Comparison of ENCODE assay signal across 29 cellular contexts in the genomic region with DNA sequence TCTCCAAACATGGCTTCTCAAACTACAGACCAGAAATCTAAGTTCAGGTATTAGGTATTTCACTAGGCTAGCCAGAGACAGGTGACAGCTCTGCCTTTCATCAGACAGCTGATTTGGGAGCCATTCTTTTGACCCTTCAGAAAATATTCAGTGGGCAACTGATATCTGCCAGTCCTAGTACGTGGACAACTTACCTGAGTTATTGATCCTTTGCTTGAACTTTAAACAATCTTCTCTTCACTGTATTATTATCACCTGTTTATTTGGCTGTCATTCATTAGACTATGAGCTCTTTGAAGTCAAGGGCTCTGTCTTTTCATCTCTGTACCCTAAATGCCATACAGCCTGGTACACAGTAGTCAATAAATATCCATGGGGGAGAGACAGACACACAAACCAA.
"Had no signal": no experiment of that assay in that cellular context is flagged by ENCODE, and none has a peak within 500 bp of the region (broad histone marks: within the 10 kb centered on the region; RNA-seq: fewer than 3 reads in every experiment).

No MANE protein-coding gene starts in this region.

- ATAC-seq: effector memory CD8-positive, alpha-beta T cell; esophagus mucosa; foreskin keratinocyte; gastrocnemius medialis; gastroesophageal sphincter; heart left ventricle; heart right ventricle had no signal

- H3K4me1 ChIP-seq: colonic mucosa, esophagus muscularis mucosa, esophagus squamous epithelium, gastrocnemius medialis, gastroesophageal sphincter, heart left ventricle, heart right ventricle had no signal

- H3K4me3 Mint-ChIP-seq: dendritic cell treated with granulocyte-macrophage colony-stimulating factor and Interleukin-4, amounts not matched to agents 40 ng/mL and 50 ng/mL, for 4 days; effector memory CD8-positive, alpha-beta T cell had no signal

- H3K4me3 ChIP-seq: colonic mucosa, coronary artery, dorsolateral prefrontal cortex, esophagus muscularis mucosa, esophagus squamous epithelium, gastrocnemius medialis, gastroesophageal sphincter, heart left ventricle, heart right ventricle, hepatocyte had no signal

- H3K9me3 ChIP-seq: colonic mucosa, esophagus muscularis mucosa, esophagus squamous epithelium, gastrocnemius medialis, gastroesophageal sphincter, heart left ventricle, heart right ventricle had no signal

- H3K27ac Mint-ChIP-seq: dendritic cell treated with granulocyte-macrophage colony-stimulating factor and Interleukin-4, amounts not matched to agents 40 ng/mL and 50 ng/mL, for 4 days; effector memory CD8-positive, alpha-beta T cell had no signal

- H3K27ac ChIP-seq: colonic mucosa, coronary artery, dorsolateral prefrontal cortex, epithelial cell of prostate, esophagus muscularis mucosa, esophagus squamous epithelium, foreskin keratinocyte, gastrocnemius medialis, gastroesophageal sphincter, heart left ventricle, heart right ventricle, hepatocyte had no signal

- H3K27me3 Mint-ChIP-seq: dendritic cell treated with granulocyte-macrophage colony-stimulating factor and Interleukin-4, amounts not matched to agents 40 ng/mL and 50 ng/mL, for 4 days; effector memory CD8-positive, alpha-beta T cell had no signal

- FAIRE-seq: colon, endometrium, endothelial cell of umbilical vein, frontal cortex had no signal

- H2AFZ ChIP-seq: hepatocyte had no signal

- H3K79me2 ChIP-seq: hepatocyte had no signal

- DNase-seq: colonic mucosa; cortex of kidney; dermis blood vessel endothelial cell; dorsolateral prefrontal cortex; effector CD4-positive, alpha-beta T cell; effector CD8-positive, alpha-beta T cell; effector memory CD4-positive, alpha-beta T cell; effector memory CD8-positive, alpha-beta T cell; erythroblast; esophagus squamous epithelium; foreskin fibroblast; foreskin keratinocyte; foreskin melanocyte; gastrocnemius medialis; glutamatergic neuron; head of caudate nucleus; heart left ventricle; heart right ventricle had no signal

- H3K9me3 Mint-ChIP-seq: dendritic cell treated with granulocyte-macrophage colony-stimulating factor and Interleukin-4, amounts not matched to agents 40 ng/mL and 50 ng/mL, for 4 days; effector memory CD8-positive, alpha-beta T cell had no signal

- H3K4me2 ChIP-seq: hepatocyte had no signal

- H3K27me3 ChIP-seq: colonic mucosa, dorsolateral prefrontal cortex, esophagus muscularis mucosa, esophagus squamous epithelium, foreskin keratinocyte, gastrocnemius medialis, gastroesophageal sphincter, heart left ventricle, heart right ventricle, hepatocyte had no signal

- H3K36me3 ChIP-seq: colonic mucosa had no signal
